Comparison of ENCODE assay signal across 24 cellular contexts in the genomic region with DNA sequence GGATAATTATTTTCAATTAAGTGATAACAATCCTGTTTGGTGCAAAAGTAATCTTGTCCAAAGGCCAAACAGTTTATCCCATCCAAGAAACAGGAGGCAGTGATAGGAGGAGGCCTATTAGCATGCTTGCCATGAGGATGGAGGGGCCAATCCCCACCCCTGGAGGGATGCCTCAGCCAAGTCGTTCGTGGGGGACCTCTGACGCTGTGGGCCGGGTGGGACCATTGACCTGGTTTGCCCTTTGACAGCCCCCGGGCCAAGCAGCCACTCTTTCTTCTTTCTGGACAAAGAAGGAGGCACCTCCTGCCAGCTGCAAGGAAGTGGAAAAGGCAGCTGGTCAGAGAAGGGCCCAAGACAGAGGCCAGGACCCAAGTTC. TPM values are rescaled to one million over a fixed set of nuclear protein-coding genes. Genes with fewer than 3 reads are reported as not detected.
DNase-seq lines count a peak whose midpoint lies in the region; ATAC-seq and TF ChIP-seq lines count a peak whose summit lies in the region.
"Had no signal": no experiment of that assay in that cellular context is flagged by ENCODE, and none has a peak within 500 bp of the region (broad histone marks: within the 10 kb centered on the region; RNA-seq: fewer than 3 reads in every experiment).

No MANE protein-coding gene starts in this region.

- peak; percentile 11 for ATAC-seq in GM19043 (IDR thresholded peaks at IDR 0.05; ENCODE audit: low read depth, unreplicated experiment)
- peak; percentile 3 for ATAC-seq in HG03108 (IDR thresholded peaks at IDR 0.05; ENCODE audit: unreplicated experiment)
- ATAC-seq in activated B cell treated with CpG ODN at 0.5 μM for 24 hours (ENCODE audit: low read depth), result peak; percentile 10
- ATAC-seq: left cardiac atrium; naive thymus-derived CD4-positive, alpha-beta T cell; pancreas had no signal

- no peaks in the 10 kb centered on the region for H3K27me3 Mint-ChIP-seq in activated B cell treated with CpG ODN at 0.5 μM for 24 hours
- H3K27me3 Mint-ChIP-seq: activated CD4-positive, alpha-beta memory T cell treated with anti-CD3 and anti-CD28 coated beads for 36 hours had no signal

- no peak overlapping the region for H3K4me3 ChIP-seq in GM06990 (replicated peaks; ENCODE audit: low read depth, low read length)
- H3K4me3 ChIP-seq: breast epithelium, coronary artery, MG63, pancreas, SJCRH30 had no signal

- H3K4me3 Mint-ChIP-seq in activated B cell treated with CpG ODN at 0.5 μM for 24 hours, result peak overlapping the region; percentile 53
- H3K4me3 Mint-ChIP-seq: activated CD4-positive, alpha-beta memory T cell treated with anti-CD3 and anti-CD28 coated beads for 36 hours; naive thymus-derived CD4-positive, alpha-beta T cell had no signal

- TF ChIP-seq CTCF in GM06990 (IDR thresholded peaks at IDR 0.05; ENCODE audit: insufficient read depth, low read length, poor library complexity, severe bottlenecking) (no peak), activated B cell treated with CpG ODN at 0.5 μM for 24 hours (IDR thresholded peaks at IDR 0.05) (no peak)

- peak; percentile 65 for DNase-seq in GM06990 (ENCODE audit: extremely low read depth, insufficient read length)
- no peak for DNase-seq in activated B cell treated with CpG ODN at 0.5 μM for 24 hours
- DNase-seq in LoVo (ENCODE audit: low spot score), result no peak
- DNase-seq in NCI-H1417 (lab: John Stamatoyannopoulos, UW), result no peak
- DNase-seq in HEK293T (ENCODE audit: extremely low spot score), result no peak
- no peak for DNase-seq in NCI-H1417 treated with DMSO at 0.1 percent for 48 hours (lab: John Stamatoyannopoulos, UW)
- DNase-seq: activated CD4-positive, alpha-beta memory T cell treated with anti-CD3 and anti-CD28 coated beads for 36 hours; activated gamma-delta T cell; CD4-positive, CD25-positive, alpha-beta regulatory T cell; DMS 273 treated with DMSO at 0.1 percent for 48 hours; GOT3; left cardiac atrium; mesenchymal stem cell; MG63; naive thymus-derived CD4-positive, alpha-beta T cell; NCI-H1694 treated with DMSO at 0.1 percent for 48 hours; NCI-H774; pancreas; SJCRH30; T-helper 2 cell had no signal

- no peaks in the 10 kb centered on the region for H3K36me3 ChIP-seq in GM06990 (ENCODE audit: control insufficient read depth, insufficient read depth, low read length)
- H3K36me3 ChIP-seq: breast epithelium, MG63, pancreas, SJCRH30 had no signal

- H3K27ac Mint-ChIP-seq in activated B cell treated with CpG ODN at 0.5 μM for 24 hours, result peak overlapping the region; percentile 97
- H3K27ac Mint-ChIP-seq: activated CD4-positive, alpha-beta memory T cell treated with anti-CD3 and anti-CD28 coated beads for 36 hours; naive thymus-derived CD4-positive, alpha-beta T cell had no signal

- intact Hi-C loops in activated B cell treated with CpG ODN at 0.5 μM for 24 hours (cut with micrococcal nuclease), result loop anchor here (1.0 kb wide), 2 partner anchors 12 to 26 kb away; no protein-coding TSS in a partner anchor

- peaks cover 7% of the 10 kb centered on the region for H3K36me3 Mint-ChIP-seq in activated B cell treated with CpG ODN at 0.5 μM for 24 hours (ENCODE audit: low read depth)
- H3K36me3 Mint-ChIP-seq: activated CD4-positive, alpha-beta memory T cell treated with anti-CD3 and anti-CD28 coated beads for 36 hours; CD4-positive, CD25-positive, alpha-beta regulatory T cell had no signal

- no peaks in the 10 kb centered on the region for H3K9me3 Mint-ChIP-seq in activated B cell treated with CpG ODN at 0.5 μM for 24 hours
- H3K9me3 Mint-ChIP-seq: activated CD4-positive, alpha-beta memory T cell treated with anti-CD3 and anti-CD28 coated beads for 36 hours; CD4-positive, CD25-positive, alpha-beta regulatory T cell had no signal

- H3K27me3 ChIP-seq in GM06990 (replicated peaks; ENCODE audit: control insufficient read depth, insufficient read depth, low read length), result no peaks in the 10 kb centered on the region
- H3K27me3 ChIP-seq: breast epithelium, MG63, pancreas, SJCRH30 had no signal

- peaks cover 93% of the 10 kb centered on the region for H3K4me1 Mint-ChIP-seq in activated B cell treated with CpG ODN at 0.5 μM for 24 hours
- H3K4me1 Mint-ChIP-seq: CD4-positive, CD25-positive, alpha-beta regulatory T cell had no signal

- POLR2A ChIA-PET in activated B cell treated with CpG ODN at 0.5 μM for 24 hours (lab: Charles Lee), result interaction anchor here (0.6 to 17.4 kb wide), 25 partner anchors 9 to 389 kb away, joined by 3 to 677 read pairs (median 4); a partner anchor contains a TSS
- POLR2A ChIA-PET in HEK293T (lab: Yijun Ruan, JAX), result no interaction called here

- CTCF ChIA-PET in activated B cell treated with CpG ODN at 0.5 μM for 24 hours (lab: Charles Lee) (interaction anchor here (0.8 to 3.5 kb wide), 4 partner anchors 20 to 53 kb away, joined by 3 to 21 read pairs (median 10); no protein-coding TSS in a partner anchor), HEK293T (lab: Yijun Ruan, JAX) (no interaction called here)

TF ChIP-seq in HEK293T, 16 proteins besides CTCF, POLR2A, EP300 and RAD21:
- no peak for TF ChIP-seq LEF1 (IDR thresholded peaks at IDR 0.05; ENCODE audit: borderline replicate concordance)
- no peak for TF ChIP-seq TARDBP (IDR thresholded peaks at IDR 0.05)
- no peak for TF ChIP-seq BHLHE40 (IDR thresholded peaks at IDR 0.05; ENCODE audit: borderline replicate concordance)
- no peak for TF ChIP-seq HDGF (IDR thresholded peaks at IDR 0.05; ENCODE audit: borderline replicate concordance)
- no peak for TF ChIP-seq FOXM1 (IDR thresholded peaks at IDR 0.05; ENCODE audit: borderline replicate concordance)
- TF ChIP-seq, protein P1, sequence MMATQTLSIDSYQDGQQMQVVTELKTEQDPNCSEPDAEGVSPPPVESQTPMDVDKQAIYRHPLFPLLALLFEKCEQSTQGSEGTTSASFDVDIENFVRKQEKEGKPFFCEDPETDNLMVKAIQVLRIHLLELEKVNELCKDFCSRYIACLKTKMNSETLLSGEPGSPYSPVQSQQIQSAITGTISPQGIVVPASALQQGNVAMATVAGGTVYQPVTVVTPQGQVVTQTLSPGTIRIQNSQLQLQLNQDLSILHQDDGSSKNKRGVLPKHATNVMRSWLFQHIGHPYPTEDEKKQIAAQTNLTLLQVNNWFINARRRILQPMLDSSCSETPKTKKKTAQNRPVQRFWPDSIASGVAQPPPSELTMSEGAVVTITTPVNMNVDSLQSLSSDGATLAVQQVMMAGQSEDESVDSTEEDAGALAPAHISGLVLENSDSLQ (IDR thresholded peaks at IDR 0.05), result no peak

RNA-seq across cellular contexts. Expression of a gene that starts 39.5 kb away (rescaled TPM):
- 315 TPM in 2 replicates for total RNA-seq in activated B cell treated with CpG ODN at 0.5 μM for 24 hours
